ENCODE assay signal across 8 cellular contexts in the genomic region with DNA sequence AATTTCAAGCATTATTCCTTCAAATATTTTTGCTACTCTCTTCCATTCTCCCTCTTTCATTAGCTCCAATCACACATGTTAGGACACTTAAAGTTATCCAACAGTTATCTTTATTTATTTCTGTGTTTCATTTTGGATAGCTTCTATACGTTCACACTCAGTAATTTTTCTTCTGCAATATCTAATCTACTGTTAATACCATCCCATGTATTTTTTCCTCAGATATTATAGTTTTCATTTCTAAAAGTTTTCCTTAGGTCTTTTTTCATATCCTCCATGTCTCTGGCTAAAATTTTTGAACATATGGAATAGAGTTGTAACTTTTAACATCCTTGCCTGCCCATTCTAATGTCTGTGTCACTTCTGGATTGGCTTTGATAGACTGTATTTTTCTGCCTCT.
"Had no signal": no experiment of that assay in that cellular context is flagged by ENCODE, and none has a peak within 500 bp of the region (broad histone marks: within the 10 kb centered on the region; RNA-seq: fewer than 3 reads in every experiment).

No MANE protein-coding gene starts in this region.

- H3K4me2 ChIP-seq: KMS-11 had no signal

- H3K4me3 Mint-ChIP-seq: IgD-negative memory B cell had no signal

- ATAC-seq: HepG2 had no signal

- H3K27ac Mint-ChIP-seq: IgD-negative memory B cell had no signal

- H3K4me1 Mint-ChIP-seq: IgD-negative memory B cell had no signal

- H3K9ac ChIP-seq: KMS-11 had no signal

- DNase-seq: IMR-90, KBM-7, KG1 had no signal

- FAIRE-seq: HepG2, HTR-8/SVneo had no signal

- H3K27ac ChIP-seq: HL-60, KMS-11 had no signal

- H3K27me3 Mint-ChIP-seq: IgD-negative memory B cell had no signal
